8 cellular contexts compared by ENCODE assay signal in genomic region chr12:9118161-9118560, GRCh38. TPM values are rescaled to one million over a fixed set of nuclear protein-coding genes. Genes with fewer than 3 reads are reported as not detected.
DNase-seq lines count a peak whose midpoint lies in the region; ATAC-seq and TF ChIP-seq lines count a peak whose summit lies in the region.

No MANE protein-coding gene starts in this region.

- no peak overlapping the region for H3K4me3 ChIP-seq in suprapubic skin
- no peak overlapping the region for H3K4me3 ChIP-seq in HAP-1

- 57% methylated on average over 3 of the region's 3 CpGs for WGBS in suprapubic skin

- peaks cover 15% of the 10 kb centered on the region for H3K4me1 ChIP-seq in suprapubic skin
- peaks cover 2% of the 10 kb centered on the region; the same call in 1 of the 2 replicates for H3K4me1 ChIP-seq in HAP-1

- H3K27me3 ChIP-seq in suprapubic skin: no peaks in the 10 kb centered on the region
- H3K27me3 ChIP-seq in HAP-1 (ENCODE audit: low read depth): no peaks in the 10 kb centered on the region; the same call in none of the 2 replicates

- H3K27me3 Mint-ChIP-seq in glutamatergic neuron (ENCODE audit: unreplicated experiment) (peaks cover 8% of the 10 kb centered on the region), progenitor cell of endocrine pancreas (no peaks in the 10 kb centered on the region)

- TF ChIP-seq CTCF in glutamatergic neuron (IDR thresholded peaks at IDR 0.05; ENCODE audit: partially characterized antibody, unreplicated experiment) (no peak), suprapubic skin (IDR thresholded peaks at IDR 0.05) (no peak), progenitor cell of endocrine pancreas (IDR thresholded peaks at IDR 0.05; ENCODE audit: unreplicated experiment) (no peak)

- H3K9me3 Mint-ChIP-seq in glutamatergic neuron (ENCODE audit: unreplicated experiment) (peaks cover 8% of the 10 kb centered on the region), progenitor cell of endocrine pancreas (ENCODE audit: low read depth) (no peaks in the 10 kb centered on the region)

- H3K4me3 Mint-ChIP-seq in glutamatergic neuron (ENCODE audit: unreplicated experiment): peak overlapping the region; percentile 49
- no peak overlapping the region for H3K4me3 Mint-ChIP-seq in progenitor cell of endocrine pancreas (ENCODE audit: low read depth)

- DNase-seq in activated CD4-positive, CD25-positive, alpha-beta regulatory T cell treated with anti-CD3 and anti-CD28 coated beads, Interleukin-2, amount 50 U/mL, for 72 hours: no peak
- DNase-seq in MV-4-11 (lab: John Stamatoyannopoulos, UW) (peak; percentile 100), glutamatergic neuron (no peak), suprapubic skin (ENCODE audit: low spot score in 2 of 2) (no peak), HAP-1 (ENCODE audit: low spot score in 2 of 2) (no peak), progenitor cell of endocrine pancreas (ENCODE audit: low spot score, unreplicated experiment) (no peak)
- no peak for DNase-seq in activated CD8-positive, alpha-beta memory T cell treated with anti-CD3 and anti-CD28 coated beads, Interleukin-2, amount 50 U/mL, for 48 hours

- peak; percentile 60 to 68 for ATAC-seq in activated CD4-positive, CD25-positive, alpha-beta regulatory T cell treated with anti-CD3 and anti-CD28 coated beads, Interleukin-2, amount 50 U/mL, for 24 hours

- H3K36me3 ChIP-seq in suprapubic skin (no peaks in the 10 kb centered on the region), HAP-1 (replicated peaks) (no peaks in the 10 kb centered on the region)

- in situ Hi-C loops in HAP-1 (cut with MboI; ENCODE audit: low sequenced_read_pairs): no loop called here

- H3K27ac ChIP-seq in suprapubic skin: peak overlapping the region; percentile 33

- H3K4me1 Mint-ChIP-seq in glutamatergic neuron (ENCODE audit: low read depth, unreplicated experiment) (peaks cover 41% of the 10 kb centered on the region), progenitor cell of endocrine pancreas (ENCODE audit: low read depth) (peaks cover 33% of the 10 kb centered on the region)

- H3K36me3 Mint-ChIP-seq in glutamatergic neuron (ENCODE audit: unreplicated experiment) (no peaks in the 10 kb centered on the region), progenitor cell of endocrine pancreas (ENCODE audit: insufficient read depth) (no peaks in the 10 kb centered on the region)

- no peak for TF ChIP-seq POLR2A in suprapubic skin (IDR thresholded peaks at IDR 0.05)

- no peak for TF ChIP-seq EP300 in suprapubic skin (IDR thresholded peaks at IDR 0.05)

- H3K27ac Mint-ChIP-seq in glutamatergic neuron (ENCODE audit: unreplicated experiment) (peak overlapping the region; percentile 92), progenitor cell of endocrine pancreas (no peak overlapping the region)

- no peaks in the 10 kb centered on the region for H3K9me3 ChIP-seq in suprapubic skin
- H3K9me3 ChIP-seq in HAP-1: no peaks in the 10 kb centered on the region

RNA-seq across cellular contexts. Expression of gene A2M, which starts 2.4 kb away (rescaled TPM):
- 346 TPM for total RNA-seq in glutamatergic neuron (ENCODE audit: unreplicated experiment)
- total RNA-seq in suprapubic skin: 10 to 100 TPM; 47.6 to 84.4 (median 54.8) TPM
- 1.1 and 2.0 TPM in 2 replicates for total RNA-seq in progenitor cell of endocrine pancreas

Comparison
In these comparisons a context has a peak if more than half of its experiments do, and no peak if none do; other contexts are left out.
1. RNA of gene A2M, which starts 2.4 kb away (total RNA-seq): 346 TPM in glutamatergic neuron (single experiment) and 47.6 to 84.4 TPM in suprapubic skin; 1.1 to 2.0 TPM in progenitor cell of endocrine pancreas; every median in the first group is over 10 times any median in the second.